ENCODE assay signal across 3 cellular contexts in genomic region chr5:95076395-95077165, GRCh38.
TF ChIP-seq lines count a peak whose summit lies in the region.

No MANE protein-coding gene starts in this region.

TF ChIP-seq in SK-N-SH, 30 proteins besides CTCF, POLR2A, EP300 and RAD21:
- TF ChIP-seq EZH2phosphoT487 (IDR thresholded peaks at IDR 0.05; ENCODE audit: borderline replicate concordance, low read depth): no peak
- TF ChIP-seq ELF1 (IDR thresholded peaks at IDR 0.05): no peak
- TF ChIP-seq SMC3 (IDR thresholded peaks at IDR 0.05; ENCODE audit: low read depth, low read length): no peak
- TF ChIP-seq TAF1 (IDR thresholded peaks at IDR 0.05; ENCODE audit: borderline replicate concordance, low read depth, low read length): no peak
- no peak for TF ChIP-seq ZBTB33 (IDR thresholded peaks at IDR 0.05; ENCODE audit: borderline replicate concordance, low read depth)
- no peak for TF ChIP-seq FOSL2 (IDR thresholded peaks at IDR 0.05; ENCODE audit: borderline replicate concordance, low read depth)
- TF ChIP-seq TEAD4 (IDR thresholded peaks at IDR 0.05; ENCODE audit: borderline replicate concordance, insufficient read depth): no peak
- no peak for TF ChIP-seq REST (IDR thresholded peaks at IDR 0.05; ENCODE audit: low read depth, low read length)
- no peak for TF ChIP-seq USF1 (IDR thresholded peaks at IDR 0.05; ENCODE audit: borderline replicate concordance, low read depth)
- no peak for TF ChIP-seq RXRA (IDR thresholded peaks at IDR 0.05; ENCODE audit: borderline replicate concordance, low read depth)
- no peak for TF ChIP-seq YY1 (IDR thresholded peaks at IDR 0.05; ENCODE audit: low read depth)
- no peak for TF ChIP-seq CHD2 (IDR thresholded peaks at IDR 0.05; ENCODE audit: low read length, partially characterized antibody)

TF ChIP-seq in SK-N-SH treated with all-trans-retinoic acid at 6 μM for 48 hours, 23 proteins besides CTCF, POLR2A, EP300 and RAD21:
- TF ChIP-seq TSHZ2 (CRISPR knock-in tag; IDR thresholded peaks at IDR 0.05): no peak
- no peak for TF ChIP-seq TCF4 (CRISPR knock-in tag; IDR thresholded peaks at IDR 0.05; ENCODE audit: borderline replicate concordance)
- no peak for TF ChIP-seq CREB5 (CRISPR knock-in tag; IDR thresholded peaks at IDR 0.05; ENCODE audit: low read depth)
- no peak for TF ChIP-seq ZNF565 (CRISPR knock-in tag; conservative IDR thresholded peaks at IDR 0.05; ENCODE audit: low read depth)
- TF ChIP-seq ISL1 (CRISPR knock-in tag; IDR thresholded peaks at IDR 0.05): no peak
- TF ChIP-seq PPARA (CRISPR knock-in tag; IDR thresholded peaks at IDR 0.05; ENCODE audit: borderline replicate concordance): no peak
- no peak for TF ChIP-seq ESRRG (CRISPR knock-in tag; IDR thresholded peaks at IDR 0.05)
- TF ChIP-seq RARB (CRISPR knock-in tag; IDR thresholded peaks at IDR 0.05): no peak
TF ChIP-seq in SK-N-SH treated with all-trans-retinoic acid at 6 μM for 48 hours: peak in this region for 0.

TF ChIP-seq in endothelial cell of umbilical vein, 7 proteins besides CTCF, POLR2A, EP300 and RAD21:
- TF ChIP-seq JUN (IDR thresholded peaks at IDR 0.05; ENCODE audit: borderline replicate concordance, insufficient read depth, insufficient read length, low read depth) (no peak), POLR2AphosphoS5 (IDR thresholded peaks at IDR 0.05; ENCODE audit: insufficient read depth, low read depth, low read length) (no peak), EZH2 (IDR thresholded peaks at IDR 0.05; ENCODE audit: borderline replicate concordance, low read depth, low read length, severe bottlenecking) (no peak), MYC (IDR thresholded peaks at IDR 0.05; ENCODE audit: low read depth, low read length) (no peak), GATA2 (IDR thresholded peaks at IDR 0.05; ENCODE audit: insufficient read depth, insufficient read length, low read depth, low read length) (no peak), FOS (IDR thresholded peaks at IDR 0.05; ENCODE audit: borderline replicate concordance, insufficient read depth, low read length) (no peak), MAX (IDR thresholded peaks at IDR 0.05; ENCODE audit: insufficient read depth, insufficient read length) (no peak)
